ENCODE assay signal across 8 cellular contexts in genomic region chr2:158034198-158034831, GRCh38.
DNase-seq lines count a peak whose midpoint lies in the region; ATAC-seq and TF ChIP-seq lines count a peak whose summit lies in the region.

No MANE protein-coding gene starts in this region.

- H3K36me3 ChIP-seq in esophagus muscularis mucosa: no peaks in the 10 kb centered on the region

- H3K9me3 Mint-ChIP-seq in Calu3 (ENCODE audit: low read depth, unreplicated experiment): no peaks in the 10 kb centered on the region
- H3K9me3 Mint-ChIP-seq in neural crest cell: no peaks in the 10 kb centered on the region

- peak; percentile 81 for ATAC-seq in GM19397 (IDR thresholded peaks at IDR 0.05; ENCODE audit: unreplicated experiment)
- no peak for ATAC-seq in GM18870 (IDR thresholded peaks at IDR 0.05; ENCODE audit: unreplicated experiment)

- intact Hi-C loops in Calu3 (cut with micrococcal nuclease; ENCODE audit: unreplicated experiment) (loop anchor here (2.0 to 5.0 kb wide), 4 partner anchors 90 to 720 kb away; partner anchors contain the start of genes CCDC148 and PKP4), esophagus muscularis mucosa (cut with DNase I) (no loop called here)

- no peak for TF ChIP-seq POLR2A in esophagus muscularis mucosa (IDR thresholded peaks at IDR 0.05; ENCODE audit: low read depth)

- CTCF ChIA-PET in Calu3 (lab: Charles Lee): interaction anchor here (0.7 to 1.9 kb wide), 12 partner anchors 10 to 720 kb away, joined by 3 to 11 read pairs (median 5); partner anchors contain the start of genes CCDC148 and PKP4

- no peak overlapping the region for H3K27ac ChIP-seq in esophagus muscularis mucosa (replicated peaks in 1 of 4)

- no peaks in the 10 kb centered on the region for H3K9me3 ChIP-seq in esophagus muscularis mucosa

- 38% methylated on average over 7 of the region's 7 CpGs for WGBS in esophagus muscularis mucosa

- no TSS peak for BruUV-seq in Calu3 (replicated peaks; lab: Mats Ljungman, UMichigan)

- H3K4me3 Mint-ChIP-seq in Calu3 (ENCODE audit: low read depth, unreplicated experiment) (no peak overlapping the region), neural crest cell (no peak overlapping the region)

- DNase-seq in Calu3 (peak; percentile 61), M059J (ENCODE audit: low read depth) (peak; percentile 52), RKO (ENCODE audit: low spot score) (peak; percentile 71), esophagus muscularis mucosa (ENCODE audit: extremely low spot score) (no peak), neural crest cell (ENCODE audit: low read depth, low spot score) (peak; percentile 31), activated gamma-delta T cell treated with Interleukin-2 at 50 U/mL for 16 hours (no peak)

- peaks cover 11% of the 10 kb centered on the region for H3K4me1 Mint-ChIP-seq in Calu3 (ENCODE audit: low read depth, unreplicated experiment)
- peaks cover 6% of the 10 kb centered on the region for H3K4me1 Mint-ChIP-seq in neural crest cell

- TF ChIP-seq EP300 in esophagus muscularis mucosa (IDR thresholded peaks at IDR 0.05): no peak

- no peaks in the 10 kb centered on the region for H3K27me3 ChIP-seq in esophagus muscularis mucosa

- TF ChIP-seq CTCF in Calu3 (IDR thresholded peaks at IDR 0.05; ENCODE audit: unreplicated experiment): peak; percentile 50
- TF ChIP-seq CTCF in esophagus muscularis mucosa (IDR thresholded peaks at IDR 0.05): peak; percentile 12 to 49 (median 26)
- TF ChIP-seq CTCF in neural crest cell (conservative IDR thresholded peaks at IDR 0.05): peak; percentile 73

- peaks cover 0 to 6% (median 0%) of the 10 kb centered on the region in 4 donors for H3K4me1 ChIP-seq in esophagus muscularis mucosa

- no peak overlapping the region for H3K4me3 ChIP-seq in esophagus muscularis mucosa

- H3K27me3 Mint-ChIP-seq in Calu3 (ENCODE audit: unreplicated experiment): no peaks in the 10 kb centered on the region
- H3K27me3 Mint-ChIP-seq in neural crest cell (ENCODE audit: low read depth): peaks cover 15% of the 10 kb centered on the region

- H3K27ac Mint-ChIP-seq in Calu3 (ENCODE audit: unreplicated experiment) (no peak overlapping the region), neural crest cell (ENCODE audit: unreplicated experiment) (no peak overlapping the region)

- no peaks in the 10 kb centered on the region for H3K36me3 Mint-ChIP-seq in Calu3 (ENCODE audit: insufficient read depth, unreplicated experiment)
- H3K36me3 Mint-ChIP-seq in neural crest cell (ENCODE audit: low read depth): no peaks in the 10 kb centered on the region

Comparison
In these comparisons a context has a peak if more than half of its experiments do, and no peak if none do; other contexts are left out.
1. DNase-seq: peak in Calu3 (single experiment), M059J (single experiment), RKO (single experiment) and neural crest cell (single experiment); none in esophagus muscularis mucosa (single experiment) and activated gamma-delta T cell treated with Interleukin-2 at 50 U/mL for 16 hours (single experiment).
2. Peak in every context shown above with its lines, with median percentiles within 50 percentile points of each other: CTCF ChIP-seq.